ENCODE assay signal across 28 cellular contexts in genomic region chr2:118635891-118636290, GRCh38.
"Had no signal": no experiment of that assay in that cellular context is flagged by ENCODE, and none has a peak within 500 bp of the region (broad histone marks: within the 10 kb centered on the region; RNA-seq: fewer than 3 reads in every experiment).

No MANE protein-coding gene starts in this region.

- H3K4me3 Mint-ChIP-seq: activated CD4-positive, alpha-beta memory T cell treated with anti-CD3 and anti-CD28 coated beads for 36 hours; activated naive CD4-positive, alpha-beta T cell treated with anti-CD3 and anti-CD28 coated beads for 36 hours; activated naive CD8-positive, alpha-beta T cell; activated T-helper 17 cell treated with anti-CD3 and anti-CD28 coated beads, Interleukin-2, amount 50 U/mL, for 72 hours; T-helper 1 cell treated with Interleukin-12 subunit alpha and Interleukin-12 subunit beta and Interleukin-4 antibody, amounts not matched to agents 30 μg/mL and 1 μg/mL, for 36 hours had no signal

- H3K4me3 ChIP-seq: SJCRH30 had no signal

- H3K36me3 Mint-ChIP-seq: activated CD4-positive, alpha-beta memory T cell treated with anti-CD3 and anti-CD28 coated beads for 36 hours; activated naive CD8-positive, alpha-beta T cell had no signal

- H3K27ac ChIP-seq: SJCRH30 had no signal

- H3K4me1 ChIP-seq: SJCRH30 had no signal

- H3K4me2 ChIP-seq: SK-N-SH had no signal

- ATAC-seq: activated T-helper 17 cell treated with anti-CD3 and anti-CD28 coated beads, Interleukin-2, amount 50 U/mL, for 72 hours; Panc1 had no signal

- H3K27ac Mint-ChIP-seq: activated CD4-positive, alpha-beta memory T cell treated with anti-CD3 and anti-CD28 coated beads for 36 hours; activated naive CD4-positive, alpha-beta T cell treated with anti-CD3 and anti-CD28 coated beads for 36 hours; activated naive CD8-positive, alpha-beta T cell; activated T-helper 17 cell treated with anti-CD3 and anti-CD28 coated beads, Interleukin-2, amount 50 U/mL, for 72 hours; T-helper 1 cell treated with Interleukin-12 subunit alpha and Interleukin-12 subunit beta and Interleukin-4 antibody, amounts not matched to agents 30 μg/mL and 1 μg/mL, for 36 hours had no signal

- H3K9me3 Mint-ChIP-seq: activated T-helper 17 cell treated with anti-CD3 and anti-CD28 coated beads, Interleukin-2, amount 50 U/mL, for 72 hours; T-helper 1 cell treated with Interleukin-12 subunit alpha and Interleukin-12 subunit beta and Interleukin-4 antibody, amounts not matched to agents 30 μg/mL and 1 μg/mL, for 36 hours had no signal

- DNase-seq: activated CD4-positive, alpha-beta memory T cell treated with anti-CD3 and anti-CD28 coated beads for 36 hours; activated CD4-positive, alpha-beta T cell treated with anti-CD3 and anti-CD28 coated beads for 48 hours; activated CD4-positive, CD25-positive, alpha-beta regulatory T cell treated with anti-CD3 and anti-CD28 coated beads, Interleukin-2, amount 50 U/mL, for 72 hours; activated gamma-delta T cell; activated naive CD4-positive, alpha-beta T cell treated with anti-CD3 and anti-CD28 coated beads for 36 hours; activated T-cell treated with anti-CD3 and anti-CD28 coated beads for 4 hours; activated T-cell treated with anti-CD3 and anti-CD28 coated beads, Interleukin-2, amount 50 U/mL, for 48 hours; cerebellar nuclear complex; Kasumi-1; KBM-7; NCI-H1105 treated with DMSO at 0.1 percent for 48 hours; NCI-H1436 treated with DMSO at 0.1 percent for 48 hours; NCI-H187; NCI-H2081; NCI-H2171; NCI-H2227 treated with DMSO at 0.1 percent for 48 hours; NCI-H446 treated with DMSO at 0.1 percent for 48 hours; NCI-H526 treated with DMSO at 0.1 percent for 48 hours; NCI-H82; OCI-M1; Right ventricle myocardium superior; RPMI8226; SJCRH30; SK-N-SH had no signal

- H3K27me3 ChIP-seq: SJCRH30 had no signal

- H3K36me3 ChIP-seq: SJCRH30 had no signal

- H3K9me3 ChIP-seq: SJCRH30, SK-N-SH had no signal

- H3K9ac ChIP-seq: SK-N-SH had no signal

- H3K4me1 Mint-ChIP-seq: activated T-helper 17 cell treated with anti-CD3 and anti-CD28 coated beads, Interleukin-2, amount 50 U/mL, for 72 hours had no signal
